ENCODE assay signal across 1 cellular context in genomic region chr10:79068562-79069324, GRCh38.
A peak's percentile ranks its signal among the peaks of the same experiment; 100 is the strongest.
TF ChIP-seq lines count a peak whose summit lies in the region.

Gene ZMIZ1 (plus strand): TSS chr10:79068966. CDS start chr10:79201633, 132,667 bp downstream.

TF ChIP-seq in HepG2, 621 proteins besides CTCF, POLR2A, EP300 and RAD21 (continued from another document and continues in another):
- no peak for TF ChIP-seq ZMYM2 (CRISPR knock-in tag; IDR thresholded peaks at IDR 0.05)
- no peak for TF ChIP-seq ZNF18 (CRISPR knock-in tag; IDR thresholded peaks at IDR 0.05; ENCODE audit: insufficient replicate concordance)
- TF ChIP-seq NCOA2 (CRISPR knock-in tag; IDR thresholded peaks at IDR 0.05): no peak; the same call in 1 of the 2 replicates
- no peak for TF ChIP-seq NR2F1 (CRISPR knock-in tag; IDR thresholded peaks at IDR 0.05)
- TF ChIP-seq HBP1 (CRISPR knock-in tag; IDR thresholded peaks at IDR 0.05; ENCODE audit: low read depth): 0 out of 2 replicates have a peak, but pooled peaks have one; percentile 4
- no peak for TF ChIP-seq MAFF (IDR thresholded peaks at IDR 0.05; ENCODE audit: low read depth, low read length)
- TF ChIP-seq ZNF333 (CRISPR knock-in tag; IDR thresholded peaks at IDR 0.05; ENCODE audit: borderline replicate concordance): no peak
- peak; percentile 96 for TF ChIP-seq SIX1 (CRISPR knock-in tag; IDR thresholded peaks at IDR 0.05; ENCODE audit: borderline replicate concordance)
- no peak for TF ChIP-seq BRCA1 (CRISPR knock-in tag; IDR thresholded peaks at IDR 0.05)
- TF ChIP-seq JDP2 (CRISPR knock-in tag; IDR thresholded peaks at IDR 0.05; ENCODE audit: borderline replicate concordance): no peak
- TF ChIP-seq ZHX1 (CRISPR knock-in tag; IDR thresholded peaks at IDR 0.05; ENCODE audit: low read depth): no peak
- no peak for TF ChIP-seq ZNF597 (CRISPR knock-in tag; IDR thresholded peaks at IDR 0.05)
- TF ChIP-seq ZNF777 (CRISPR knock-in tag; IDR thresholded peaks at IDR 0.05): 0 out of 2 replicates have a peak, but pooled peaks have one; percentile 3
- TF ChIP-seq XBP1 (CRISPR knock-in tag; IDR thresholded peaks at IDR 0.05): no peak
- no peak for TF ChIP-seq BRF2 (CRISPR knock-in tag; IDR thresholded peaks at IDR 0.05)
- TF ChIP-seq PHF21A (CRISPR knock-in tag; IDR thresholded peaks at IDR 0.05): peak; percentile 71
- TF ChIP-seq ATF4 (CRISPR knock-in tag; IDR thresholded peaks at IDR 0.05): no peak
- TF ChIP-seq ZEB1 (IDR thresholded peaks at IDR 0.05; ENCODE audit: insufficient replicate concordance, low read depth): no peak
- no peak for TF ChIP-seq RFX3 (CRISPR knock-in tag; IDR thresholded peaks at IDR 0.05)
- no peak for TF ChIP-seq NFKBIZ (CRISPR knock-in tag; IDR thresholded peaks at IDR 0.05)
- TF ChIP-seq MEF2D (CRISPR knock-in tag; IDR thresholded peaks at IDR 0.05): no peak
- TF ChIP-seq SALL2 (CRISPR knock-in tag; IDR thresholded peaks at IDR 0.05): no peak
- TF ChIP-seq TOPORS (CRISPR knock-in tag; IDR thresholded peaks at IDR 0.05): no peak
- no peak for TF ChIP-seq ISX (CRISPR knock-in tag; conservative IDR thresholded peaks at IDR 0.05)
- peak; percentile 36 for TF ChIP-seq FOXA3 (CRISPR knock-in tag; IDR thresholded peaks at IDR 0.05)
- no peak for TF ChIP-seq ZBTB42 (CRISPR knock-in tag; IDR thresholded peaks at IDR 0.05)
- TF ChIP-seq FOXA1 (IDR thresholded peaks at IDR 0.05): no peak
- 0 out of 2 replicates have a peak, but pooled peaks have one; percentile 14 for TF ChIP-seq FOXA1 (CRISPR knock-in tag; IDR thresholded peaks at IDR 0.05)
- no peak for TF ChIP-seq ZNF317 (CRISPR knock-in tag; IDR thresholded peaks at IDR 0.05)
- no peak for TF ChIP-seq ZNF205 (CRISPR knock-in tag; IDR thresholded peaks at IDR 0.05)
- no peak for TF ChIP-seq TBL1XR1 (IDR thresholded peaks at IDR 0.05; ENCODE audit: borderline replicate concordance, low read length, partially characterized antibody)
- TF ChIP-seq ARID2 (CRISPR knock-in tag; IDR thresholded peaks at IDR 0.05; ENCODE audit: borderline replicate concordance): no peak
- no peak for TF ChIP-seq ZBTB8A (CRISPR knock-in tag; IDR thresholded peaks at IDR 0.05; ENCODE audit: borderline replicate concordance, low read depth)
- no peak for TF ChIP-seq ZKSCAN1 (IDR thresholded peaks at IDR 0.05; ENCODE audit: low read length)
- TF ChIP-seq ZNF33A (CRISPR knock-in tag; IDR thresholded peaks at IDR 0.05; ENCODE audit: borderline replicate concordance): no peak
- TF ChIP-seq MTF2 (CRISPR knock-in tag; IDR thresholded peaks at IDR 0.05; ENCODE audit: borderline replicate concordance): no peak
- TF ChIP-seq BATF2 (CRISPR knock-in tag; IDR thresholded peaks at IDR 0.05): no peak
- no peak for TF ChIP-seq HDAC1 (CRISPR knock-in tag; IDR thresholded peaks at IDR 0.05)
- TF ChIP-seq ZNF17 (CRISPR knock-in tag; IDR thresholded peaks at IDR 0.05): no peak
- TF ChIP-seq SMARCC2 (IDR thresholded peaks at IDR 0.05): no peak
- TF ChIP-seq ZNF160 (CRISPR knock-in tag; IDR thresholded peaks at IDR 0.05): no peak
- no peak for TF ChIP-seq ZNF234 (CRISPR knock-in tag; conservative IDR thresholded peaks at IDR 0.05)
- no peak for TF ChIP-seq HMG20B (CRISPR knock-in tag; conservative IDR thresholded peaks at IDR 0.05)
- TF ChIP-seq PLSCR1 (CRISPR knock-in tag; IDR thresholded peaks at IDR 0.05; ENCODE audit: borderline replicate concordance): no peak
- TF ChIP-seq NR0B2 (CRISPR knock-in tag; IDR thresholded peaks at IDR 0.05): no peak
- no peak for TF ChIP-seq ONECUT2 (CRISPR knock-in tag; IDR thresholded peaks at IDR 0.05)
- no peak for TF ChIP-seq ARNT2 (CRISPR knock-in tag; IDR thresholded peaks at IDR 0.05; ENCODE audit: low read depth)
- no peak for TF ChIP-seq NFE2L1 (CRISPR knock-in tag; IDR thresholded peaks at IDR 0.05; ENCODE audit: borderline replicate concordance)
- TF ChIP-seq ZSCAN31 (CRISPR knock-in tag; IDR thresholded peaks at IDR 0.05; ENCODE audit: low read depth): no peak
- no peak for TF ChIP-seq AKAP8 (CRISPR knock-in tag; IDR thresholded peaks at IDR 0.05)
- no peak for TF ChIP-seq KLF13 (CRISPR knock-in tag; IDR thresholded peaks at IDR 0.05)
- no peak for TF ChIP-seq ZNF580 (CRISPR knock-in tag; IDR thresholded peaks at IDR 0.05; ENCODE audit: borderline replicate concordance, low read depth)
- no peak for TF ChIP-seq MBD4 (IDR thresholded peaks at IDR 0.05; ENCODE audit: borderline replicate concordance, low read length)
- no peak for TF ChIP-seq ZBTB49 (CRISPR knock-in tag; IDR thresholded peaks at IDR 0.05; ENCODE audit: borderline replicate concordance)
- TF ChIP-seq ZBTB1 (CRISPR knock-in tag; IDR thresholded peaks at IDR 0.05; ENCODE audit: borderline replicate concordance): no peak
- no peak for TF ChIP-seq IRF9 (CRISPR knock-in tag; IDR thresholded peaks at IDR 0.05; ENCODE audit: borderline replicate concordance)
- TF ChIP-seq ELF4 (CRISPR knock-in tag; IDR thresholded peaks at IDR 0.05; ENCODE audit: borderline replicate concordance): no peak
